ENCODE assay signal across 8 cellular contexts in genomic region chr1:48498096-48498791, GRCh38. TPM values are rescaled to one million over a fixed set of nuclear protein-coding genes. Genes with fewer than 3 reads are reported as not detected.
A peak's percentile ranks its signal among the peaks of the same experiment; 100 is the strongest.
DNase-seq lines count a peak whose midpoint lies in the region; ATAC-seq, FAIRE-seq and TF ChIP-seq lines count a peak whose summit lies in the region.

No MANE protein-coding gene starts in this region.

- no peak for TF ChIP-seq POLR2A in esophagus squamous epithelium (IDR thresholded peaks at IDR 0.05)

- H3K27me3 ChIP-seq in HUES6 (ENCODE audit: control insufficient read depth, insufficient read depth, low read length) (no peaks in the 10 kb centered on the region), OCI-LY3 (ENCODE audit: low read depth, low read length) (peaks cover 7% of the 10 kb centered on the region; the same call in 1 of the 2 replicates), esophagus squamous epithelium (peaks cover 0 to 43% (median 0%) of the 10 kb centered on the region in 4 donors)

- H3K9me3 ChIP-seq in HUES6 (ENCODE audit: control insufficient read depth, insufficient read depth, low read depth, low read length) (no peaks in the 10 kb centered on the region), OCI-LY3 (ENCODE audit: insufficient read depth, low read length) (no peaks in the 10 kb centered on the region), esophagus squamous epithelium (no peaks in the 10 kb centered on the region)

- H3K4me1 ChIP-seq in HUES6 (ENCODE audit: control insufficient read depth, insufficient read depth, low read length) (peaks cover 52% of the 10 kb centered on the region), OCI-LY3 (ENCODE audit: low read length) (no peaks in the 10 kb centered on the region), esophagus squamous epithelium (peaks cover 0 to 48% (median 7%) of the 10 kb centered on the region in 3 donors)

- no peaks in the 10 kb centered on the region for H3K79me2 ChIP-seq in OCI-LY3 (ENCODE audit: low read length)

- 43 to 47% methylated on average over 15 of the region's 15 CpGs for WGBS in esophagus squamous epithelium, 2 donors

- 0 out of 2 replicates have a peak overlapping the region, but pooled peaks have one; percentile 71 for H2AFZ ChIP-seq in OCI-LY3 (ENCODE audit: low read depth, low read length)

- H3K4me3 ChIP-seq in HUES6 (ENCODE audit: low read depth, low read length) (no peak overlapping the region), OCI-LY3 (ENCODE audit: low read length) (peak overlapping the region; percentile 28; the same call in 1 of the 2 replicates), esophagus squamous epithelium (no peak overlapping the region)

- no peaks in the 10 kb centered on the region for H3K27me3 Mint-ChIP-seq in natural killer cell (ENCODE audit: low read depth in 2 of 2)

- peak overlapping the region; percentile 40 for H3K9ac ChIP-seq in HUES6 (ENCODE audit: low read length)
- H3K9ac ChIP-seq in OCI-LY3 (ENCODE audit: low read length), result no peak overlapping the region

- peaks cover 6 to 10% of the 10 kb centered on the region in 2 donors for H3K4me1 Mint-ChIP-seq in natural killer cell

- DNase-seq in D721Med (ENCODE audit: insufficient read length, low spot score) (no peak), activated T-cell treated with anti-CD3 and anti-CD28 coated beads for 1 hour (ENCODE audit: low read depth) (peak; percentile 62), esophagus squamous epithelium (lab: John Stamatoyannopoulos, UW) (no peak), natural killer cell (peak; percentile 53)
- peak; percentile 24 to 73 (median 50) for DNase-seq in stimulated activated naive CD4-positive, alpha-beta T cell (lab: John Stamatoyannopoulos, UW)

- no peaks in the 10 kb centered on the region for H4K20me1 ChIP-seq in OCI-LY3 (ENCODE audit: insufficient read depth, low read length)

- FAIRE-seq in D721Med (lab: Jason Lieb, UNC), result no peak

- no peaks in the 10 kb centered on the region for H3K36me3 Mint-ChIP-seq in natural killer cell

- no peak overlapping the region for H3K27ac Mint-ChIP-seq in natural killer cell

- TF ChIP-seq CTCF in D721Med (IDR thresholded peaks at IDR 0.05; ENCODE audit: insufficient read depth, missing control alignments), result peak; percentile 89
- peak; percentile 61 for TF ChIP-seq CTCF in OCI-LY3 (IDR thresholded peaks at IDR 0.05; ENCODE audit: low read depth, low read length)
- peak; percentile 56 to 96 (median 86) for TF ChIP-seq CTCF in esophagus squamous epithelium (IDR thresholded peaks at IDR 0.05)
- TF ChIP-seq CTCF in natural killer cell (IDR thresholded peaks at IDR 0.05), result peak; percentile 95

- no peaks in the 10 kb centered on the region for H3K9me3 Mint-ChIP-seq in natural killer cell

- no peak overlapping the region for H3K4me3 Mint-ChIP-seq in natural killer cell

- intact Hi-C loops in esophagus squamous epithelium (cut with DNase I) (no loop called here), natural killer cell (cut with micrococcal nuclease) (loop anchor here (1.0 kb wide), 1 partner anchor 389 kb away; no protein-coding TSS in a partner anchor)

- H3K4me2 ChIP-seq in OCI-LY3 (ENCODE audit: low read length), result peak overlapping the region; percentile 45

- H3K36me3 ChIP-seq in HUES6 (ENCODE audit: control insufficient read depth, insufficient read depth, low read length) (no peaks in the 10 kb centered on the region), OCI-LY3 (replicated peaks; ENCODE audit: low read depth, low read length) (no peaks in the 10 kb centered on the region), esophagus squamous epithelium (no peaks in the 10 kb centered on the region)

- peak overlapping the region; percentile 30; the same call in 1 of the 2 replicates for H3K27ac ChIP-seq in HUES6 (ENCODE audit: low read depth, low read length)
- no peak overlapping the region for H3K27ac ChIP-seq in OCI-LY3 (ENCODE audit: low read length)
- H3K27ac ChIP-seq in esophagus squamous epithelium, result no peak overlapping the region

- ATAC-seq in GM21390 (IDR thresholded peaks at IDR 0.05; ENCODE audit: unreplicated experiment) (peak; percentile 83), natural killer cell (peak; percentile 78 to 89 (median 82))

RNA-seq across cellular contexts. Expression of gene SPATA6, which starts 26.2 kb away (rescaled TPM):
- total RNA-seq in esophagus squamous epithelium, result 1 to 10 TPM; 2.9 to 8.8 (median 7.1) TPM
- 1 to 10 TPM; 2.4 to 6.1 (median 3.5) TPM for total RNA-seq in natural killer cell

Comparison
In these comparisons a context has a peak if more than half of its experiments do, and no peak if none do; other contexts are left out.
1. DNase-seq: peak in activated T-cell treated with anti-CD3 and anti-CD28 coated beads for 1 hour (single experiment), natural killer cell (single experiment) and stimulated activated naive CD4-positive, alpha-beta T cell (6 of 6); none in D721Med (single experiment) and esophagus squamous epithelium (single experiment).
2. Peak in every context shown above with its lines, with median percentiles within 50 percentile points of each other: CTCF ChIP-seq.